In genomic region chr2:38602136-38602731, GRCh38 we compare ENCODE assay signal across 8 cellular contexts. TPM values are rescaled to one million over a fixed set of nuclear protein-coding genes. Genes with fewer than 3 reads are reported as not detected.
DNase-seq lines count a peak whose midpoint lies in the region; ATAC-seq and TF ChIP-seq lines count a peak whose summit lies in the region.

No MANE protein-coding gene starts in this region.

- DNase-seq in NCI-H1417 (lab: John Stamatoyannopoulos, UW) (peak; percentile 67 to 90 (median 87)), NCI-H1417 treated with DMSO at 0.1 percent for 48 hours (lab: John Stamatoyannopoulos, UW) (no peak), cerebellar cortex (ENCODE audit: low spot score) (peak; percentile 25), left lobe of liver (ENCODE audit: low spot score) (peak; percentile 62)
- DNase-seq in stimulated activated CD4-positive, alpha-beta T cell treated with anti-CD3 and anti-CD28 coated beads, Interleukin-4, amount 100 ng/mL, for 48 hours (ENCODE audit: low read depth in 2 of 2): peak; percentile 26 to 29

- no peak for TF ChIP-seq CTCF in WI38 (IDR thresholded peaks at IDR 0.05; ENCODE audit: low read depth, low read length)

- peak overlapping the region; percentile 92 for H3K4me3 ChIP-seq in WI38 (ENCODE audit: low read depth, low read length)

- peak; percentile 27 for ATAC-seq in HG03280 (IDR thresholded peaks at IDR 0.05; ENCODE audit: unreplicated experiment)
- ATAC-seq in left lobe of liver: peak; percentile 47
- no peak for ATAC-seq in GM18870 (IDR thresholded peaks at IDR 0.05; ENCODE audit: unreplicated experiment)

RNA-seq across cellular contexts. Expression of gene HNRNPLL, which starts 0.5 kb away (rescaled TPM):
- 12.3 TPM for total RNA-seq in left lobe of liver
